18 cellular contexts compared by ENCODE assay signal in genomic region chr6:41399424-41399823, GRCh38.
A peak's percentile ranks its signal among the peaks of the same experiment; 100 is the strongest.
DNase-seq lines count a peak whose midpoint lies in the region; ATAC-seq and TF ChIP-seq lines count a peak whose summit lies in the region.
"Had no signal": no experiment of that assay in that cellular context is flagged by ENCODE, and none has a peak within 500 bp of the region (broad histone marks: within the 10 kb centered on the region; RNA-seq: fewer than 3 reads in every experiment).

No MANE protein-coding gene starts in this region.

- no peaks in the 10 kb centered on the region for H3K36me3 ChIP-seq in HEK293 (ENCODE audit: control insufficient read depth in 2 of 2, insufficient read depth in 1 of 2, low read length in 2 of 2)
- no peaks in the 10 kb centered on the region for H3K36me3 ChIP-seq in testis (ENCODE audit: low read depth, missing control alignments)
- no peaks in the 10 kb centered on the region for H3K36me3 ChIP-seq in GM23338 (ENCODE audit: insufficient read depth)
- H3K36me3 ChIP-seq: BLaER1 had no signal

- H3K27me3 ChIP-seq in testis (no peaks in the 10 kb centered on the region), GM23338 (ENCODE audit: insufficient read depth) (peaks cover 78% of the 10 kb centered on the region)
- H3K27me3 ChIP-seq: BLaER1 had no signal

- no peaks in the 10 kb centered on the region; the same call in 1 of the 3 replicates for H3K36me3 Mint-ChIP-seq in GM23338 (ENCODE audit: low read depth)
- H3K36me3 Mint-ChIP-seq: CD4-positive, CD25-positive, alpha-beta regulatory T cell had no signal

- H4K20me1 ChIP-seq in GM23338 (replicated peaks; ENCODE audit: insufficient read depth) = no peaks in the 10 kb centered on the region
- H4K20me1 ChIP-seq: BLaER1 had no signal

- no peak overlapping the region for H3K4me2 ChIP-seq in GM23338
- H3K4me2 ChIP-seq: BLaER1 had no signal

- peaks cover 9% of the 10 kb centered on the region for H3K4me1 Mint-ChIP-seq in GM23338
- H3K4me1 Mint-ChIP-seq: B cell; CD4-positive, CD25-positive, alpha-beta regulatory T cell had no signal

- no peaks in the 10 kb centered on the region for H3F3A ChIP-seq in GM23338 (replicated peaks; ENCODE audit: low read depth)

- no peaks in the 10 kb centered on the region for H3K4me1 ChIP-seq in HEK293 (ENCODE audit: control insufficient read depth, insufficient read depth, low read length)
- peaks cover 12% of the 10 kb centered on the region for H3K4me1 ChIP-seq in testis
- H3K4me1 ChIP-seq in GM23338 (ENCODE audit: insufficient read depth) = peaks cover 7% of the 10 kb centered on the region; the same call in 1 of the 2 replicates
- H3K4me1 ChIP-seq: BLaER1, Caco-2 had no signal

- POLR2A ChIA-PET in HEK293 (lab: Yijun Ruan, JAX) = no interaction called here

- no peaks in the 10 kb centered on the region for H3K79me2 ChIP-seq in GM23338 (replicated peaks; ENCODE audit: insufficient read depth)

- no peak for TF ChIP-seq POLR2A in testis (IDR thresholded peaks at IDR 0.05)

- CTCF ChIA-PET in HEK293 (lab: Yijun Ruan, JAX) = interaction anchor here (0.8 kb wide), 1 partner anchor 25 kb away, joined by 3 read pairs; no protein-coding TSS in a partner anchor

- TF ChIP-seq CTCF in HEK293 (tag by site-specific recombination; IDR thresholded peaks at IDR 0.05) = no peak
- TF ChIP-seq CTCF in testis (IDR thresholded peaks at IDR 0.05) = no peak
- TF ChIP-seq CTCF in GM23338 (conservative IDR thresholded peaks at IDR 0.05; ENCODE audit: low read depth in 2 of 2) = no peak

- WGBS in testis, 2 donors = 39 to 54% methylated on average over 5 of the region's 5 CpGs

- ATAC-seq in GM23338 = no peak
- ATAC-seq: CD8-positive, alpha-beta T cell; GM12878 had no signal

- intact Hi-C loops in testis (cut with DNase I; ENCODE audit: low total_unique reads) = no loop called here

- no peaks in the 10 kb centered on the region for H3K9me3 ChIP-seq in HEK293 (ENCODE audit: control insufficient read depth, insufficient read depth, low read depth, low read length)
- H3K9me3 ChIP-seq in testis = no peaks in the 10 kb centered on the region

- H3K9me2 ChIP-seq in GM23338 (ENCODE audit: insufficient read depth) = no peaks in the 10 kb centered on the region

- H3K9me3 Mint-ChIP-seq in GM23338 = peaks cover 6% of the 10 kb centered on the region

- H3K27ac Mint-ChIP-seq in GM23338 = no peak overlapping the region
- H3K27ac Mint-ChIP-seq: B cell; CD4-positive, CD25-positive, alpha-beta regulatory T cell; CD8-positive, alpha-beta T cell; H9 had no signal

- DNase-seq in HCEC 1CT (peak; percentile 1), left kidney (ENCODE audit: low read depth, low spot score) (peak; percentile 53), testis (peak; percentile 47), OCI-M2 (lab: John Stamatoyannopoulos, UW; ENCODE audit: unreplicated experiment) (no peak), GM23338 (ENCODE audit: low spot score) (no peak)
- DNase-seq: Caco-2; CD4-positive, CD25-positive, alpha-beta regulatory T cell; CD8-positive, alpha-beta T cell; DMS79; EL; GDM1; GM23248; H9 had no signal

- H3K27ac ChIP-seq in HEK293 (ENCODE audit: extremely low read depth, low read depth, low read length) (no peak overlapping the region), testis (peak overlapping the region; percentile 62 to 76), GM23338 (ENCODE audit: low read depth) (no peak overlapping the region)
- H3K27ac ChIP-seq: BLaER1, C4-2B, GM23248 had no signal

- no peak overlapping the region for H3K4me3 Mint-ChIP-seq in GM23338
- H3K4me3 Mint-ChIP-seq: B cell; CD4-positive, CD25-positive, alpha-beta regulatory T cell; CD8-positive, alpha-beta T cell; H9 had no signal

- peaks cover 16% of the 10 kb centered on the region for H3K27me3 Mint-ChIP-seq in GM23338 (ENCODE audit: insufficient read depth, low read depth, poor library complexity)

- H2AFZ ChIP-seq in GM23338 = no peak overlapping the region
- H2AFZ ChIP-seq: GM23248 had no signal

- no peak overlapping the region for H3K4me3 ChIP-seq in HEK293 (ENCODE audit: low read depth, low read length)
- no peak overlapping the region for H3K4me3 ChIP-seq in testis
- H3K4me3 ChIP-seq in GM23338 = no peak overlapping the region
- H3K4me3 ChIP-seq: BLaER1, GM12878, GM23248 had no signal

TF ChIP-seq in HEK293, 187 proteins besides CTCF, POLR2A, EP300 and RAD21:
- TF ChIP-seq ZFHX2 (tag by site-specific recombination; conservative IDR thresholded peaks at IDR 0.05) (peak; percentile 81), KLF9 (tag by site-specific recombination; IDR thresholded peaks at IDR 0.05; ENCODE audit: low read depth) (no peak), EGR2 (tag by site-specific recombination; IDR thresholded peaks at IDR 0.05; ENCODE audit: low read depth) (peak; percentile 97)
- TF ChIP-seq, protein P1, sequence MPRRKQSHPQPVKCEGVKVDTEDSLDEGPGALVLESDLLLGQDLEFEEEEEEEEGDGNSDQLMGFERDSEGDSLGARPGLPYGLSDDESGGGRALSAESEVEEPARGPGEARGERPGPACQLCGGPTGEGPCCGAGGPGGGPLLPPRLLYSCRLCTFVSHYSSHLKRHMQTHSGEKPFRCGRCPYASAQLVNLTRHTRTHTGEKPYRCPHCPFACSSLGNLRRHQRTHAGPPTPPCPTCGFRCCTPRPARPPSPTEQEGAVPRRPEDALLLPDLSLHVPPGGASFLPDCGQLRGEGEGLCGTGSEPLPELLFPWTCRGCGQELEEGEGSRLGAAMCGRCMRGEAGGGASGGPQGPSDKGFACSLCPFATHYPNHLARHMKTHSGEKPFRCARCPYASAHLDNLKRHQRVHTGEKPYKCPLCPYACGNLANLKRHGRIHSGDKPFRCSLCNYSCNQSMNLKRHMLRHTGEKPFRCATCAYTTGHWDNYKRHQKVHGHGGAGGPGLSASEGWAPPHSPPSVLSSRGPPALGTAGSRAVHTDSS (tag by site-specific recombination; IDR thresholded peaks at IDR 0.05) = peak; percentile 82

TF ChIP-seq in GM23338, 12 proteins besides CTCF, POLR2A, EP300 and RAD21 (continues in another document):
- TF ChIP-seq POLR2AphosphoS5 (IDR thresholded peaks at IDR 0.05; ENCODE audit: low read depth) (no peak), REST (IDR thresholded peaks at IDR 0.05; ENCODE audit: unreplicated experiment) (no peak)

Comparison
In these comparisons a context has a peak if more than half of its experiments do, and no peak if none do; other contexts are left out.
1. DNase-seq: peak in HCEC 1CT (single experiment), left kidney (single experiment) and testis (single experiment); none in OCI-M2 (single experiment) and GM23338 (single experiment).
2. H3K27ac ChIP-seq: peak in testis (2 of 2); none in HEK293 (single experiment) and GM23338 (single experiment).